In genomic region chr13:108352599-108352998, GRCh38 we compare ENCODE assay signal across 25 cellular contexts.
DNase-seq lines count a peak whose midpoint lies in the region; ATAC-seq and TF ChIP-seq lines count a peak whose summit lies in the region.
"Had no signal": no experiment of that assay in that cellular context is flagged by ENCODE, and none has a peak within 500 bp of the region (broad histone marks: within the 10 kb centered on the region; RNA-seq: fewer than 3 reads in every experiment).

No MANE protein-coding gene starts in this region.

- WGBS in gastroesophageal sphincter (ENCODE audit: low coverage in 1 of 2), 2 donors = 17 to 23% methylated on average over 3 of the region's 3 CpGs
- 0 to 3% methylated on average over 3 of the region's 3 CpGs for WGBS in aorta, 2 donors

- H3K4me3 ChIP-seq in gastroesophageal sphincter (no peak overlapping the region), aorta (ENCODE audit: low read length in 2 of 2) (no peak overlapping the region)
- H3K4me3 ChIP-seq: dorsolateral prefrontal cortex, transverse colon had no signal

- H3K27ac ChIP-seq in gastroesophageal sphincter (no peak overlapping the region), aorta (ENCODE audit: low read depth in 1 of 2, low read length in 2 of 2) (no peak overlapping the region)
- H3K27ac ChIP-seq: dorsolateral prefrontal cortex, transverse colon had no signal

- no peak for TF ChIP-seq POLR2A in gastroesophageal sphincter (IDR thresholded peaks at IDR 0.05)

- TF ChIP-seq EP300 in gastroesophageal sphincter (IDR thresholded peaks at IDR 0.05) = no peak

- intact Hi-C loops in Right ventricle myocardium inferior (cut with DNase I) = no loop called here
- intact Hi-C loops in cardiac septum (cut with DNase I) = no loop called here
- intact Hi-C loops in aorta (cut with DNase I) = no loop called here

- DNase-seq in Right ventricle myocardium inferior (ENCODE audit: missing footprints) = no peak
- DNase-seq in cardiac septum (ENCODE audit: low spot score) = no peak
- peak; percentile 45 for DNase-seq in SKM-1 (lab: John Stamatoyannopoulos, UW; ENCODE audit: unreplicated experiment)
- no peak for DNase-seq in aorta
- DNase-seq in NCI-H2107 treated with DMSO at 0.1 percent for 48 hours (lab: John Stamatoyannopoulos, UW; ENCODE audit: unreplicated experiment) = no peak
- DNase-seq: 8988T; activated CD4-positive, alpha-beta T cell treated with anti-CD3 and anti-CD28 coated beads for 48 hours; activated naive CD4-positive, alpha-beta T cell treated with anti-CD3 and anti-CD28 coated beads for 36 hours; activated T-cell treated with anti-CD3 and anti-CD28 coated beads, Interleukin-2, amount 50 U/mL, for 48 hours; Caco-2; central memory CD4-positive, alpha-beta T cell; DND-41; dorsolateral prefrontal cortex; naive B cell; NCI-H1436; NCI-H69; occipital lobe; SHP77; stimulated activated CD4-positive, alpha-beta T cell treated with anti-CD3 and anti-CD28 coated beads, Interleukin-4, amount 100 ng/mL, for 4 hours; stimulated activated naive CD8-positive, alpha-beta T cell treated with anti-CD3 and anti-CD28 coated beads, Interleukin-15, Interleukin-2, amounts not matched to agents 100 U/mL and 50 U/mL, for 24 hours; transverse colon had no signal

- ATAC-seq in Right ventricle myocardium inferior (peak; percentile 86), gastroesophageal sphincter (peak; percentile 67), aorta (ENCODE audit: low FRiP score) (peak; percentile 41), HG03565 (IDR thresholded peaks at IDR 0.05; ENCODE audit: unreplicated experiment) (no peak), GM19467 (IDR thresholded peaks at IDR 0.05; ENCODE audit: unreplicated experiment) (no peak)
- ATAC-seq: HepG2; stimulated activated naive CD8-positive, alpha-beta T cell treated with anti-CD3 and anti-CD28 coated beads, Interleukin-15, Interleukin-2, amounts not matched to agents 100 U/mL and 50 U/mL, for 24 hours had no signal

- H3K4me1 ChIP-seq in gastroesophageal sphincter (no peaks in the 10 kb centered on the region), aorta (ENCODE audit: control insufficient read depth in 1 of 2, insufficient read depth in 2 of 2, low read length in 2 of 2) (no peaks in the 10 kb centered on the region)
- H3K4me1 ChIP-seq: Caco-2, transverse colon had no signal

- TF ChIP-seq CTCF in gastroesophageal sphincter (IDR thresholded peaks at IDR 0.05) = no peak

- H3K36me3 ChIP-seq in gastroesophageal sphincter (no peaks in the 10 kb centered on the region), aorta (ENCODE audit: control insufficient read depth in 1 of 2, insufficient read depth in 2 of 2, low read length in 1 of 2) (no peaks in the 10 kb centered on the region)
- H3K36me3 ChIP-seq: transverse colon had no signal

- no peaks in the 10 kb centered on the region for H3K9me3 ChIP-seq in gastroesophageal sphincter
- H3K9me3 ChIP-seq in aorta (ENCODE audit: control insufficient read depth, low read length) = no peaks in the 10 kb centered on the region
- H3K9me3 ChIP-seq: Caco-2, transverse colon had no signal

- H3K27me3 ChIP-seq in gastroesophageal sphincter (peaks cover 12% of the 10 kb centered on the region), aorta (ENCODE audit: control insufficient read depth in 1 of 2, insufficient read depth in 2 of 2, low read length in 1 of 2) (no peaks in the 10 kb centered on the region)
- H3K27me3 ChIP-seq: transverse colon had no signal

Comparison
In these comparisons a context has a peak if more than half of its experiments do, and no peak if none do; other contexts are left out.
1. ATAC-seq: peak in Right ventricle myocardium inferior (single experiment), gastroesophageal sphincter (single experiment) and aorta (single experiment); none in HG03565 (single experiment) and GM19467 (single experiment).